Comparison of ENCODE assay signal across 10 cellular contexts in genomic region chr3:187913617-187914033, GRCh38.
A peak's percentile ranks its signal among the peaks of the same experiment; 100 is the strongest.
DNase-seq lines count a peak whose midpoint lies in the region; ATAC-seq and TF ChIP-seq lines count a peak whose summit lies in the region.
"Had no signal": no experiment of that assay in that cellular context is flagged by ENCODE, and none has a peak within 500 bp of the region (broad histone marks: within the 10 kb centered on the region; RNA-seq: fewer than 3 reads in every experiment).

No MANE protein-coding gene starts in this region.

- H3K4me2 ChIP-seq in GM23248 (ENCODE audit: unreplicated experiment), result no peak overlapping the region

- no peak for TF ChIP-seq CTCF in gastroesophageal sphincter (IDR thresholded peaks at IDR 0.05)

- H3K9me3 ChIP-seq in GM23248 (ENCODE audit: low read depth), result no peaks in the 10 kb centered on the region
- no peaks in the 10 kb centered on the region for H3K9me3 ChIP-seq in gastroesophageal sphincter

- no peaks in the 10 kb centered on the region; the same call in 1 of the 2 replicates for H3F3A ChIP-seq in GM23248 (ENCODE audit: insufficient read depth)

- in situ Hi-C loops in GM23248 (cut with MboI), result no loop called here

- no peaks in the 10 kb centered on the region for H3K36me3 ChIP-seq in GM23248 (ENCODE audit: low read depth)
- H3K36me3 ChIP-seq in gastroesophageal sphincter, result no peaks in the 10 kb centered on the region
- H3K36me3 ChIP-seq: cardiac muscle cell had no signal

- H3K27me3 ChIP-seq in GM23248 (replicated peaks; ENCODE audit: insufficient read depth) (no peaks in the 10 kb centered on the region), gastroesophageal sphincter (no peaks in the 10 kb centered on the region)
- H3K27me3 ChIP-seq: cardiac muscle cell had no signal

- DNase-seq in A172 (ENCODE audit: low spot score), result peak; percentile 12
- peak; percentile 35 for DNase-seq in GM23248
- peak; percentile 34 for DNase-seq in SW480 (ENCODE audit: low spot score)
- no peak for DNase-seq in NCI-H1694 (lab: John Stamatoyannopoulos, UW)
- no peak for DNase-seq in OCI-M1 (lab: John Stamatoyannopoulos, UW)

- no peaks in the 10 kb centered on the region for H3K79me2 ChIP-seq in GM23248 (ENCODE audit: insufficient read depth)

- no peak overlapping the region for H3K9ac ChIP-seq in GM23248

- TF ChIP-seq EP300 in gastroesophageal sphincter (IDR thresholded peaks at IDR 0.05), result no peak

- no peak for TF ChIP-seq POLR2A in gastroesophageal sphincter (IDR thresholded peaks at IDR 0.05)

- WGBS in GM23248 (ENCODE audit: low coverage in 1 of 2, low lambda C conversion rate in 2 of 2, missing lambda C conversion rate in 2 of 2), 2 experiments, result 72 to 75% methylated on average over 2 of the region's 2 CpGs
- WGBS in gastroesophageal sphincter (ENCODE audit: low coverage in 1 of 2), 2 donors, result 46 to 76% methylated on average over 1 to 2 of the region's 2 CpGs

- H3K4me3 ChIP-seq in GM23248, result no peak overlapping the region
- no peak overlapping the region for H3K4me3 ChIP-seq in gastroesophageal sphincter
- H3K4me3 ChIP-seq: cardiac muscle cell, SK-N-MC had no signal

- no peak for ATAC-seq in gastroesophageal sphincter
- ATAC-seq in HG02840 (IDR thresholded peaks at IDR 0.05; ENCODE audit: low FRiP score, unreplicated experiment), result no peak
- ATAC-seq in HG03045 (IDR thresholded peaks at IDR 0.05; ENCODE audit: unreplicated experiment), result no peak

- no peaks in the 10 kb centered on the region for H3K9me2 ChIP-seq in GM23248 (ENCODE audit: insufficient read depth)

- no peak overlapping the region for H2AFZ ChIP-seq in GM23248

- no peaks in the 10 kb centered on the region for H4K20me1 ChIP-seq in GM23248 (ENCODE audit: insufficient read depth)

- H3K27ac ChIP-seq in GM23248 (no peak overlapping the region), gastroesophageal sphincter (peak overlapping the region in 3 of 4 donors; percentile 33 to 56 (median 48))
- H3K27ac ChIP-seq: cardiac muscle cell, SK-N-MC had no signal

- H3K4me1 ChIP-seq in GM23248 (ENCODE audit: insufficient read depth) (peaks cover 2% of the 10 kb centered on the region), gastroesophageal sphincter (peaks cover 0 to 68% (median 0%) of the 10 kb centered on the region in 3 donors)

Comparison
In these comparisons a context has a peak if more than half of its experiments do, and no peak if none do; other contexts are left out.
1. DNase-seq: peak in A172 (single experiment), GM23248 (single experiment) and SW480 (single experiment); none in NCI-H1694 (single experiment) and OCI-M1 (single experiment).